23 cellular contexts compared by ENCODE assay signal in the genomic region with DNA sequence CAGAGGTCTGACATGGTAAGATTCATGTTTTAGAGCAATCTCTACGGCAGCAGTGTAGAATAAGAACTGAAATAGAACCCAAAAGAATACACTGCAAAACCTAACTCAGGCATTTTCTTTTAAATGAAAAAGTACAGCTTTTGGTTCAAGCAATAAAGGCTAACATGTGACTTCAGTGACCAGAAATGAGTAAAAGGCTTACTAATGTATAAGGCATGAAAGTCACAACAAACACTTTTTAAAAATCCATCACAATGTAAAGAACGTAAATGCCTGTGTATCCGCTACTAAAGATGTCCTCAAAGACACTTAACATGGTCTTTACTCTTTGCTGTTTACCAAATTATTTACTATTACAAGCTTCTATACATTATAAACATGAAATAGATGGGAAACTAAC.
"Had no signal": no experiment of that assay in that cellular context is flagged by ENCODE, and none has a peak within 500 bp of the region (broad histone marks: within the 10 kb centered on the region; RNA-seq: fewer than 3 reads in every experiment).

No MANE protein-coding gene starts in this region.

- H3K27ac ChIP-seq: WERI-Rb-1 had no signal

- H3K27ac Mint-ChIP-seq: activated CD4-positive, alpha-beta T cell treated with anti-CD3 and anti-CD28 coated beads for 36 hours; activated CD8-positive, alpha-beta T cell treated with anti-CD3 and anti-CD28 coated beads for 36 hours; activated naive CD8-positive, alpha-beta T cell treated with anti-CD3 and anti-CD28 coated beads, Interleukin-2, amount 50 U/mL, for 24 hours; activated T-helper 1 cell treated with anti-CD3 and anti-CD28 coated beads, Interleukin-12 subunit alpha, Interleukin-12 subunit beta, Interleukin-2, Interleukin-4 antibody, amounts not matched to agents 30 ng/mL and 10 ng/mL and 1 ng/mL, durations not matched to agents 14 hours and 24 hours and 36 hours; IgD-negative memory B cell; T-helper 17 cell had no signal

- H3K27me3 Mint-ChIP-seq: activated CD4-positive, alpha-beta T cell treated with anti-CD3 and anti-CD28 coated beads for 36 hours; activated CD8-positive, alpha-beta T cell treated with anti-CD3 and anti-CD28 coated beads for 36 hours; activated naive CD8-positive, alpha-beta T cell treated with anti-CD3 and anti-CD28 coated beads, Interleukin-2, amount 50 U/mL, for 24 hours; IgD-negative memory B cell; T-helper 17 cell had no signal

- H3K4me1 Mint-ChIP-seq: activated CD4-positive, alpha-beta T cell treated with anti-CD3 and anti-CD28 coated beads for 36 hours; activated naive CD8-positive, alpha-beta T cell treated with anti-CD3 and anti-CD28 coated beads, Interleukin-2, amount 50 U/mL, for 24 hours; IgD-negative memory B cell had no signal

- H3K9me3 Mint-ChIP-seq: activated CD8-positive, alpha-beta T cell treated with anti-CD3 and anti-CD28 coated beads for 36 hours; activated naive CD4-positive, alpha-beta T cell treated with anti-CD3 and anti-CD28 coated beads, Interleukin-2, amount 50 U/mL, for 72 hours; activated naive CD8-positive, alpha-beta T cell treated with anti-CD3 and anti-CD28 coated beads, Interleukin-2, amount 50 U/mL, for 24 hours; activated T-helper 1 cell treated with anti-CD3 and anti-CD28 coated beads, Interleukin-12 subunit alpha, Interleukin-12 subunit beta, Interleukin-2, Interleukin-4 antibody, amounts not matched to agents 30 ng/mL and 10 ng/mL and 1 ng/mL, durations not matched to agents 14 hours and 24 hours and 36 hours; IgD-negative memory B cell had no signal

- ATAC-seq: activated CD4-positive, alpha-beta T cell treated with anti-CD3 and anti-CD28 coated beads for 36 hours; activated CD8-positive, alpha-beta T cell treated with anti-CD3 and anti-CD28 coated beads for 36 hours; activated naive CD4-positive, alpha-beta T cell treated with anti-CD3 and anti-CD28 coated beads, Interleukin-2, amount 50 U/mL, for 72 hours; activated naive CD8-positive, alpha-beta T cell treated with anti-CD3 and anti-CD28 coated beads, Interleukin-2, amount 50 U/mL, for 24 hours; T-helper 17 cell had no signal

- DNase-seq: activated CD4-positive, alpha-beta T cell treated with anti-CD3 and anti-CD28 coated beads for 36 hours; activated CD4-positive, alpha-beta T cell treated with anti-CD3 and anti-CD28 coated beads, Interleukin-2, amount 50 U/mL, for 1 hour; activated CD8-positive, alpha-beta memory T cell treated with anti-CD3 and anti-CD28 coated beads, Interleukin-2, amount 50 U/mL, for 4 hours; activated CD8-positive, alpha-beta T cell treated with anti-CD3 and anti-CD28 coated beads for 36 hours; activated effector memory CD4-positive, alpha-beta T cell treated with Interleukin-2 at 50 U/mL for 16 hours; activated naive CD4-positive, alpha-beta T cell; activated naive CD8-positive, alpha-beta T cell treated with anti-CD3 and anti-CD28 coated beads, Interleukin-2, amount 50 U/mL, for 24 hours; activated T-cell treated with anti-CD3 and anti-CD28 coated beads, Interleukin-2, amount 50 U/mL, for 1 hour; amygdala; KG1; NCI-H1048; NCI-H1930; NCI-H2171 treated with DMSO at 0.1 percent for 48 hours; NCI-H226; NCI-H526; NCI-H774; SIG-M5; T-helper 17 cell; T1000; WERI-Rb-1 had no signal

- H3K4me3 Mint-ChIP-seq: activated CD4-positive, alpha-beta T cell treated with anti-CD3 and anti-CD28 coated beads for 36 hours; activated CD8-positive, alpha-beta T cell treated with anti-CD3 and anti-CD28 coated beads for 36 hours; activated naive CD8-positive, alpha-beta T cell treated with anti-CD3 and anti-CD28 coated beads, Interleukin-2, amount 50 U/mL, for 24 hours; activated T-helper 1 cell treated with anti-CD3 and anti-CD28 coated beads, Interleukin-12 subunit alpha, Interleukin-12 subunit beta, Interleukin-2, Interleukin-4 antibody, amounts not matched to agents 30 ng/mL and 10 ng/mL and 1 ng/mL, durations not matched to agents 14 hours and 24 hours and 36 hours; IgD-negative memory B cell; T-helper 17 cell had no signal
